Comparison of ENCODE assay signal across 9 cellular contexts in genomic region chr2:1708476-1709334, GRCh38. TPM values are rescaled to one million over a fixed set of nuclear protein-coding genes. Genes with fewer than 3 reads are reported as not detected.
DNase-seq lines count a peak whose midpoint lies in the region; ATAC-seq, FAIRE-seq and TF ChIP-seq lines count a peak whose summit lies in the region.
"Had no signal": no experiment of that assay in that cellular context is flagged by ENCODE, and none has a peak within 500 bp of the region (broad histone marks: within the 10 kb centered on the region; RNA-seq: fewer than 3 reads in every experiment).

No MANE protein-coding gene starts in this region.

- no peak for TF ChIP-seq CTCF in coronary artery (IDR thresholded peaks at IDR 0.05)
- TF ChIP-seq CTCF in lung (IDR thresholded peaks at IDR 0.05; ENCODE audit: control extremely low read depth, extremely low read depth), result no peak

- no peaks in the 10 kb centered on the region for H3K36me3 ChIP-seq in lung (ENCODE audit: control insufficient read depth in 2 of 2, insufficient read depth in 2 of 2, low read length in 2 of 2)
- H3K36me3 ChIP-seq in thymus (ENCODE audit: control insufficient read depth, insufficient read depth), result no peaks in the 10 kb centered on the region

- peak overlapping the region; percentile 36 to 79 for H3K27ac ChIP-seq in coronary artery
- peak overlapping the region; percentile 53 to 57 for H3K27ac ChIP-seq in lung (ENCODE audit: low read depth in 1 of 2, low read length in 1 of 2)
- H3K27ac ChIP-seq in thymus (ENCODE audit: low read depth), result peak overlapping the region; percentile 27

- no peak for FAIRE-seq in GM12891 (lab: Jason Lieb, UNC)

- H3K27me3 ChIP-seq in lung (ENCODE audit: control insufficient read depth, insufficient read depth), result no peaks in the 10 kb centered on the region
- H3K27me3 ChIP-seq in thymus (ENCODE audit: control insufficient read depth, insufficient read depth), result no peaks in the 10 kb centered on the region

- H3K9me3 ChIP-seq in lung (ENCODE audit: control insufficient read depth in 2 of 2, insufficient read depth in 1 of 2, low read length in 1 of 2) (no peaks in the 10 kb centered on the region), thymus (ENCODE audit: control insufficient read depth) (no peaks in the 10 kb centered on the region)

- 75 to 83% methylated on average over 34 of the region's 34 CpGs for WGBS in lung, 2 donors
- WGBS in thymus, result 90% methylated on average over 34 of the region's 34 CpGs

- no peak for TF ChIP-seq POLR2A in GM12891 (IDR thresholded peaks at IDR 0.05; ENCODE audit: low read depth, low read length)

- peak overlapping the region; percentile 57 for H3K4me3 ChIP-seq in coronary artery
- no peak overlapping the region for H3K4me3 ChIP-seq in lung
- H3K4me3 ChIP-seq in thymus (ENCODE audit: low read length), result no peak overlapping the region

- H3K4me1 ChIP-seq in lung (ENCODE audit: control insufficient read depth in 2 of 2, insufficient read depth in 2 of 2, low read length in 2 of 2) (peaks cover 0 to 22% of the 10 kb centered on the region in 2 donors), thymus (ENCODE audit: control insufficient read depth, insufficient read depth, low read length) (no peaks in the 10 kb centered on the region)

- DNase-seq in NCI-H774 (lab: John Stamatoyannopoulos, UW) (peak; percentile 69), coronary artery (ENCODE audit: low spot score) (peak; percentile 75), lung (ENCODE audit: low spot score) (no peak), GM12891 (ENCODE audit: insufficient read length, low spot score) (no peak)
- DNase-seq: activated CD8-positive, alpha-beta memory T cell treated with anti-CD3 and anti-CD28 coated beads, Interleukin-2, amount 50 U/mL, for 4 hours; central memory CD4-positive, alpha-beta T cell had no signal

- ATAC-seq in lung (ENCODE audit: insufficient read depth, low FRiP score) (no peak), GM19328 (IDR thresholded peaks at IDR 0.05; ENCODE audit: unreplicated experiment) (no peak), GM19324 (IDR thresholded peaks at IDR 0.05; ENCODE audit: low FRiP score, unreplicated experiment) (no peak)

TF ChIP-seq in GM12891, 5 proteins besides CTCF, POLR2A, EP300 and RAD21:
- no peak for TF ChIP-seq TAF1 (IDR thresholded peaks at IDR 0.05; ENCODE audit: low read depth, low read length)
- no peak for TF ChIP-seq SPI1 (IDR thresholded peaks at IDR 0.05; ENCODE audit: low read depth, low read length)
- TF ChIP-seq POLR2AphosphoS5 (IDR thresholded peaks at IDR 0.05; ENCODE audit: low read depth, low read length), result no peak
- no peak for TF ChIP-seq POU2F2 (IDR thresholded peaks at IDR 0.05; ENCODE audit: low read depth, low read length)
TF ChIP-seq in GM12891: peak in this region for 0.

RNA-seq across cellular contexts. Expression of gene PXDN, which starts 35.6 kb away (rescaled TPM):
- total RNA-seq in lung, result 100 to 1,000 TPM in 1 of 2 donors, 10 to 100 TPM in 1; 38.6 to 198 TPM
- 10 to 100 TPM; 10.6 to 51.7 TPM for polyA plus RNA-seq in lung
- 3.1 TPM for polyA plus RNA-seq in thymus
- polyA plus RNA-seq in GM12891 (2012; ENCODE audit: low read depth, missing spikeins), result 8.3 TPM

Comparison
In these comparisons a context has a peak if more than half of its experiments do, and no peak if none do; other contexts are left out.
1. DNase-seq: peak in NCI-H774 (single experiment) and coronary artery (single experiment); none in lung (single experiment) and GM12891 (single experiment).
2. Peak in every context shown above with its lines, with median percentiles within 50 percentile points of each other: H3K27ac ChIP-seq.